In the genomic region with DNA sequence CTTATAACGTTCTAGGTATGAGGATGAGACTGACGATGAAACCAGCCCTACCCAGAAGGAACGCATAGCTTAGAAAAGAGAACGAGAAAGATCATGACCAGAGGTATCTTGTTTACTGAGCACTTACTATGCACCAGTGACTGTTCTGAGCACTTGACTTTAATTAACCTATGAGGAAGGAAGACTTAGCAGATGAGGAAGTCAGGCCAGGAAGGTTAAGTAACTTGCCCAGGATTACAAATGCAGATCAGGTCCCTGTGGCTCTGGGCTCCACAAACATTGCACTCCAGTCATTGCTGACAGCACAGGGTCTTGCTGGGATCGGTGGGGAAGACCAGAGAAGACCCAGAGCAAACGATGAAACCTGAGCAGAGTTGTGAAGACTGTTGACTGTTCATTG, we compare ENCODE assay signal across 18 cellular contexts. TPM values are rescaled to one million over a fixed set of nuclear protein-coding genes. Genes with fewer than 3 reads are reported as not detected.
DNase-seq lines count a peak whose midpoint lies in the region; ATAC-seq and TF ChIP-seq lines count a peak whose summit lies in the region.
"Had no signal": no experiment of that assay in that cellular context is flagged by ENCODE, and none has a peak within 500 bp of the region (broad histone marks: within the 10 kb centered on the region; RNA-seq: fewer than 3 reads in every experiment).

No MANE protein-coding gene starts in this region.

- H3K4me3 Mint-ChIP-seq in MCF 10A (ENCODE audit: unreplicated experiment) (no peak overlapping the region), chondrocyte (ENCODE audit: unreplicated experiment) (no peak overlapping the region)

- H3K4me1 Mint-ChIP-seq in MCF 10A (ENCODE audit: insufficient read depth, unreplicated experiment): peaks cover 25% of the 10 kb centered on the region
- peaks cover 13% of the 10 kb centered on the region for H3K4me1 Mint-ChIP-seq in chondrocyte (ENCODE audit: low read depth)

- H3K36me3 ChIP-seq in mammary epithelial cell (ENCODE audit: insufficient read depth, low read length): no peaks in the 10 kb centered on the region
- H3K36me3 ChIP-seq in upper lobe of right lung: no peaks in the 10 kb centered on the region
- H3K36me3 ChIP-seq: sigmoid colon had no signal

- DNase-seq in mammary epithelial cell (no peak), MCF 10A (ENCODE audit: unreplicated experiment) (no peak), RWPE1 (ENCODE audit: low spot score) (no peak), foreskin keratinocyte (peak in 1 of 2 donors; percentile 39), upper lobe of right lung (no peak), chondrocyte (ENCODE audit: low spot score) (no peak), NK-92 (lab: John Stamatoyannopoulos, UW; ENCODE audit: unreplicated experiment) (no peak), dedifferentiated amniotic fluid mesenchymal stem cell (ENCODE audit: extremely low spot score) (no peak)
- DNase-seq: activated CD8-positive, alpha-beta memory T cell treated with anti-CD3 and anti-CD28 coated beads for 24 hours; anterior cingulate cortex; COR-L47; mesendoderm; NCI-H187; sigmoid colon; stimulated activated CD4-positive, alpha-beta T cell treated with anti-CD3 and anti-CD28 coated beads, Interleukin-4, amount 100 ng/mL, for 24 hours had no signal

- no peaks in the 10 kb centered on the region for H4K20me1 ChIP-seq in mammary epithelial cell (ENCODE audit: insufficient read depth, low read length)

- H3K27ac Mint-ChIP-seq in MCF 10A (ENCODE audit: low read depth, unreplicated experiment): no peak overlapping the region
- no peak overlapping the region for H3K27ac Mint-ChIP-seq in chondrocyte (ENCODE audit: unreplicated experiment)

- no peaks in the 10 kb centered on the region for H3K79me2 ChIP-seq in mammary epithelial cell (ENCODE audit: insufficient read depth, low read length)

- dilution Hi-C loops in mammary epithelial cell (cut with HindIII; ENCODE audit: low sequenced_read_pairs): no loop called here

- ATAC-seq in foreskin keratinocyte (no peak), upper lobe of right lung (peak; percentile 65)
- ATAC-seq: A549 had no signal

- POLR2A ChIA-PET in MCF 10A (lab: Yijun Ruan, JAX) (interaction anchor here (0.8 to 1.4 kb wide), 2 partner anchors 9 to 1000 kb away, joined by 3 to 4 read pairs; no protein-coding TSS in a partner anchor), RWPE1 (lab: Yijun Ruan, JAX; ENCODE audit: low non-redundant PET) (no interaction called here)

- H3K36me3 Mint-ChIP-seq in MCF 10A (ENCODE audit: insufficient read depth, unreplicated experiment) (no peaks in the 10 kb centered on the region), chondrocyte (ENCODE audit: low read depth) (no peaks in the 10 kb centered on the region)

- no TSS peak for BruUV-seq in mammary epithelial cell (replicated peaks; lab: Mats Ljungman, UMichigan)
- BruUV-seq in MCF 10A (replicated peaks; lab: Mats Ljungman, UMichigan): no TSS peak

- H3K27ac ChIP-seq in mammary epithelial cell (ENCODE audit: insufficient read depth, low read depth, low read length) (peak overlapping the region; percentile 78), RWPE1 (peak overlapping the region; percentile 80), foreskin keratinocyte (peak overlapping the region; percentile 9), upper lobe of right lung (peak overlapping the region; percentile 63)
- H3K27ac ChIP-seq: sigmoid colon had no signal

- in situ Hi-C loops in mammary epithelial cell (cut with MboI; ENCODE audit: low sequenced_read_pairs in 2 of 2): loop anchor here in 1 of 2 donors (5.0 to 10.0 kb wide), 2 partner anchors 173 to 591 kb away; no protein-coding TSS in a partner anchor

- intact Hi-C loops in mammary epithelial cell (cut with micrococcal nuclease) (loop anchor here (5.0 kb wide), 2 partner anchors 149 to 164 kb away; no protein-coding TSS in a partner anchor), MCF 10A (cut with micrococcal nuclease) (loop anchor here (5.0 kb wide), 1 partner anchor 164 kb away; no protein-coding TSS in a partner anchor), upper lobe of right lung (cut with DNase I) (no loop called here)

- H2AFZ ChIP-seq in mammary epithelial cell (ENCODE audit: low read depth, low read length): peak overlapping the region; percentile 35

- H3K4me1 ChIP-seq in mammary epithelial cell (ENCODE audit: insufficient read depth, low read length): peaks cover 49% of the 10 kb centered on the region
- peaks cover 33% of the 10 kb centered on the region for H3K4me1 ChIP-seq in foreskin keratinocyte
- H3K4me1 ChIP-seq in upper lobe of right lung: peaks cover 11% of the 10 kb centered on the region
- H3K4me1 ChIP-seq: sigmoid colon had no signal

- H3K9ac ChIP-seq in mammary epithelial cell (ENCODE audit: insufficient read depth, low read length): no peak overlapping the region

- TF ChIP-seq CTCF in mammary epithelial cell (conservative IDR thresholded peaks at IDR 0.05 in 1 of 2, IDR thresholded peaks at IDR 0.05 in 1 of 2; ENCODE audit: extremely low read depth in 1 of 2, insufficient read depth in 1 of 2, low read depth in 1 of 2, low read length in 2 of 2) (no peak), MCF 10A (IDR thresholded peaks at IDR 0.05; ENCODE audit: unreplicated experiment) (no peak), RWPE1 (conservative IDR thresholded peaks at IDR 0.05; ENCODE audit: low read depth) (no peak), foreskin keratinocyte (conservative IDR thresholded peaks at IDR 0.05) (no peak), upper lobe of right lung (IDR thresholded peaks at IDR 0.05) (no peak), chondrocyte (IDR thresholded peaks at IDR 0.05) (no peak)

- CTCF ChIA-PET in mammary epithelial cell (lab: Charles Lee; ENCODE audit: low non-redundant PET) (no interaction called here), MCF 10A (lab: Yijun Ruan, JAX) (interaction anchor here (0.7 to 2.6 kb wide), 7 partner anchors 13 to 181 kb away, joined by 3 to 13 read pairs (median 4); no protein-coding TSS in a partner anchor), RWPE1 (lab: Yijun Ruan, JAX) (interaction anchor here (1.0 kb wide), 1 partner anchor 10 kb away, joined by 3 read pairs; no protein-coding TSS in a partner anchor)

- H3K9me3 Mint-ChIP-seq in MCF 10A (ENCODE audit: unreplicated experiment): no peaks in the 10 kb centered on the region
- H3K9me3 Mint-ChIP-seq in chondrocyte (ENCODE audit: low read depth): no peaks in the 10 kb centered on the region

- no peaks in the 10 kb centered on the region for H3K27me3 Mint-ChIP-seq in MCF 10A (ENCODE audit: insufficient read depth, unreplicated experiment)
- H3K27me3 Mint-ChIP-seq in chondrocyte (ENCODE audit: low read depth): peaks cover 3% of the 10 kb centered on the region

- H3K4me3 ChIP-seq in mammary epithelial cell (replicated peaks in 1 of 3; ENCODE audit: insufficient read depth in 1 of 3, low read depth in 2 of 3, low read length in 3 of 3) (no peak overlapping the region), upper lobe of right lung (no peak overlapping the region)
- H3K4me3 ChIP-seq: A549, sigmoid colon had no signal

- H3K4me2 ChIP-seq in mammary epithelial cell (ENCODE audit: insufficient read depth, low read depth, low read length): no peak overlapping the region
- H3K4me2 ChIP-seq: A549 had no signal

- H3K9me3 ChIP-seq in mammary epithelial cell (replicated peaks; ENCODE audit: insufficient read depth, low read length) (no peaks in the 10 kb centered on the region), upper lobe of right lung (no peaks in the 10 kb centered on the region)
- H3K9me3 ChIP-seq: A549, sigmoid colon had no signal

- H3K27me3 ChIP-seq in mammary epithelial cell (ENCODE audit: insufficient read depth, low read length) (no peaks in the 10 kb centered on the region), foreskin keratinocyte (no peaks in the 10 kb centered on the region), upper lobe of right lung (no peaks in the 10 kb centered on the region)
- H3K27me3 ChIP-seq: sigmoid colon had no signal

- WGBS in mammary epithelial cell (ENCODE audit: low coverage, missing lambda C conversion rate): 96% methylated on average over 6 of the region's 6 CpGs

RNA-seq across cellular contexts. Expression of a gene that starts 7.1 kb away (rescaled TPM):
- total RNA-seq in mammary epithelial cell (1 to 10 TPM in 1 of 2 donors, under 1 TPM in 1; 0.17 to 1.4 TPM), MCF 10A (2022) (not detected in 2 replicates), foreskin keratinocyte (0.46 and 0.61 TPM in 2 replicates), upper lobe of right lung (5.5 TPM), chondrocyte (not detected in 3 replicates)
- polyA plus RNA-seq in mammary epithelial cell (1.2 TPM), foreskin keratinocyte (0.77 and 0.88 TPM in 2 replicates)
- not detected for polyA minus RNA-seq in mammary epithelial cell
- total RNA-seq: dermis microvascular lymphatic vessel endothelial cell, SK-MEL-5 had no signal

RNA-seq across cellular contexts. Expression of a gene that starts 8.6 kb away (rescaled TPM):
- total RNA-seq in mammary epithelial cell (not detected), MCF 10A (2022) (not detected in 2 replicates), foreskin keratinocyte (not detected in 2 replicates), upper lobe of right lung (not detected), chondrocyte (not detected in 3 replicates)
- polyA plus RNA-seq in mammary epithelial cell (not detected), foreskin keratinocyte (not detected in 2 replicates)
- polyA minus RNA-seq in mammary epithelial cell: not detected
- total RNA-seq: dermis microvascular lymphatic vessel endothelial cell, SK-MEL-5 had no signal
- polyA plus RNA-seq: A549 had no signal

RNA-seq across cellular contexts. Expression of a gene that starts 17.3 kb away (rescaled TPM):
- not detected for total RNA-seq in mammary epithelial cell
- not detected for polyA plus RNA-seq in mammary epithelial cell
- not detected for polyA minus RNA-seq in mammary epithelial cell
- total RNA-seq in MCF 10A (2022): not detected in 2 replicates
- total RNA-seq in foreskin keratinocyte: not detected in 2 replicates
- polyA plus RNA-seq in foreskin keratinocyte: not detected in 2 replicates
- not detected for total RNA-seq in upper lobe of right lung
- not detected in 3 replicates for total RNA-seq in chondrocyte
- total RNA-seq: dermis microvascular lymphatic vessel endothelial cell, sigmoid colon, SK-MEL-5 had no signal
- polyA plus RNA-seq: A549, sigmoid colon had no signal

RNA-seq across cellular contexts. Expression of a gene that starts 20.4 kb away (rescaled TPM):
- total RNA-seq in mammary epithelial cell (1,000 to 10,000 TPM in 1 of 2 donors, 100 to 1,000 TPM in 1; 302 to 1,980 TPM), MCF 10A (2022) (28.8 and 83.4 TPM in 2 replicates), foreskin keratinocyte (195 and 314 TPM in 2 replicates), upper lobe of right lung (24.3 TPM), chondrocyte (not detected in 3 replicates)
- polyA plus RNA-seq in mammary epithelial cell (2,083 TPM), foreskin keratinocyte (218 and 326 TPM in 2 replicates)
- polyA minus RNA-seq in mammary epithelial cell: 1,726 TPM
- total RNA-seq: sigmoid colon had no signal

RNA-seq across cellular contexts. Expression of a gene that starts 29.8 kb away (rescaled TPM):
- total RNA-seq in mammary epithelial cell (10 to 100 TPM in 1 of 2 donors, not detected in 1; 29.3 TPM), MCF 10A (2022) (0.68 TPM in 1 of 2 replicates, not detected in the other), foreskin keratinocyte (225 and 517 TPM in 2 replicates), upper lobe of right lung (321 TPM), chondrocyte (1.3 to 1.7 TPM in 2 of 3 replicates, not detected in the other)
- polyA plus RNA-seq in mammary epithelial cell (1.7 TPM), foreskin keratinocyte (311 and 641 TPM in 2 replicates)
- not detected for polyA minus RNA-seq in mammary epithelial cell
- total RNA-seq: SK-MEL-5 had no signal

Comparison
In these comparisons a context has a peak if more than half of its experiments do, and no peak if none do; other contexts are left out.
1. H3K27ac ChIP-seq: peak in every context shown above with its lines; median percentile 80 in RWPE1; 78 in mammary epithelial cell; 63 in upper lobe of right lung; 9 in foreskin keratinocyte.